Comparison of ENCODE assay signal across 18 cellular contexts in genomic region chr10:18618995-18619394, GRCh38. TPM values are rescaled to one million over a fixed set of nuclear protein-coding genes. Genes with fewer than 3 reads are reported as not detected.
DNase-seq lines count a peak whose midpoint lies in the region; ATAC-seq and TF ChIP-seq lines count a peak whose summit lies in the region.
"Had no signal": no experiment of that assay in that cellular context is flagged by ENCODE, and none has a peak within 500 bp of the region (broad histone marks: within the 10 kb centered on the region; RNA-seq: fewer than 3 reads in every experiment).

No MANE protein-coding gene starts in this region.

- intact Hi-C loops in lower lobe of right lung (cut with DNase I): no loop called here

- H3K27ac ChIP-seq in SK-N-MC (peak overlapping the region; percentile 50; the same call in 1 of the 2 replicates), lower lobe of right lung (no peak overlapping the region), endodermal cell (ENCODE audit: low read depth, low read length) (no peak overlapping the region)
- H3K27ac ChIP-seq: coronary artery, epithelial cell of prostate, pancreas, upper lobe of left lung had no signal

- H3K27ac Mint-ChIP-seq in endodermal cell: no peak overlapping the region
- H3K27ac Mint-ChIP-seq: activated CD8-positive, alpha-beta T cell treated with anti-CD3 and anti-CD28 coated beads, Interleukin-2, amount 10 ng/mL, durations not matched to agents 7 days and 5 days had no signal

- no peaks in the 10 kb centered on the region for H3K27me3 ChIP-seq in lower lobe of right lung (ENCODE audit: low read depth)
- H3K27me3 ChIP-seq in endodermal cell (ENCODE audit: control insufficient read depth, insufficient read depth, low read length, poor library complexity, severe bottlenecking): no peaks in the 10 kb centered on the region
- H3K27me3 ChIP-seq: pancreas, upper lobe of left lung had no signal

- H3K4me3 Mint-ChIP-seq in endodermal cell: no peak overlapping the region
- H3K4me3 Mint-ChIP-seq: activated CD8-positive, alpha-beta T cell treated with anti-CD3 and anti-CD28 coated beads, Interleukin-2, amount 10 ng/mL, durations not matched to agents 7 days and 5 days; CD14-positive monocyte had no signal

- no peak for TF ChIP-seq CTCF in lower lobe of right lung (IDR thresholded peaks at IDR 0.05)
- TF ChIP-seq CTCF in endodermal cell (conservative IDR thresholded peaks at IDR 0.05): no peak

- peaks cover 9% of the 10 kb centered on the region for H3K36me3 Mint-ChIP-seq in endodermal cell (ENCODE audit: low read depth)

- 82 to 94% methylated on average over 3 to 4 of the region's 4 CpGs for WGBS in endodermal cell (ENCODE audit: insufficient coverage in 1 of 2, insufficient read length in 1 of 2), 2 experiments

- peaks cover 24% of the 10 kb centered on the region for H3K4me1 Mint-ChIP-seq in endodermal cell
- H3K4me1 Mint-ChIP-seq: CD14-positive monocyte had no signal

- ATAC-seq in lower lobe of right lung (peak; percentile 68 to 87), GM21515 (IDR thresholded peaks at IDR 0.05; ENCODE audit: unreplicated experiment) (no peak)
- ATAC-seq: activated CD8-positive, alpha-beta T cell treated with anti-CD3 and anti-CD28 coated beads, Interleukin-2, amount 10 ng/mL, durations not matched to agents 7 days and 5 days had no signal

- H3K36me3 ChIP-seq in SK-N-MC (ENCODE audit: insufficient read depth, low read length) (no peaks in the 10 kb centered on the region), lower lobe of right lung (peaks cover 3% of the 10 kb centered on the region), endodermal cell (ENCODE audit: control insufficient read depth, insufficient read depth, low read length) (peaks cover 46% of the 10 kb centered on the region)
- H3K36me3 ChIP-seq: pancreas, upper lobe of left lung had no signal

- no peak overlapping the region for H3K4me3 ChIP-seq in SK-N-MC
- H3K4me3 ChIP-seq in lower lobe of right lung: no peak overlapping the region
- H3K4me3 ChIP-seq in endodermal cell (ENCODE audit: low read length): no peak overlapping the region
- H3K4me3 ChIP-seq: coronary artery, pancreas, upper lobe of left lung had no signal

- DNase-seq in DMS153 (lab: John Stamatoyannopoulos, UW) (peak; percentile 23), DMS153 treated with DMSO at 0.1 percent for 48 hours (lab: John Stamatoyannopoulos, UW; ENCODE audit: unreplicated experiment) (no peak), NCI-H1105 treated with DMSO at 0.1 percent for 48 hours (lab: John Stamatoyannopoulos, UW) (peak; percentile 88), SK-N-MC (ENCODE audit: low read depth, low spot score) (no peak), lower lobe of right lung (no peak), endodermal cell (no peak)
- DNase-seq in activated CD4-positive, alpha-beta T cell treated with anti-CD3 and anti-CD28 coated beads for 4 hours: no peak
- DNase-seq: 8988T; activated CD8-positive, alpha-beta T cell treated with anti-CD3 and anti-CD28 coated beads, Interleukin-2, amount 10 ng/mL, durations not matched to agents 7 days and 5 days; activated effector memory CD4-positive, alpha-beta T cell treated with Interleukin-2 at 50 U/mL for 16 hours; NCI-H526; pancreas; stimulated activated naive CD4-positive, alpha-beta T cell had no signal

- H3K9ac ChIP-seq in SK-N-MC (ENCODE audit: insufficient read length) (no peak overlapping the region), endodermal cell (ENCODE audit: extremely low read depth, low read length, poor library complexity, severe bottlenecking) (no peak overlapping the region)

- H3K9me3 ChIP-seq in SK-N-MC (ENCODE audit: low read depth, low read length) (no peaks in the 10 kb centered on the region), lower lobe of right lung (no peaks in the 10 kb centered on the region), endodermal cell (ENCODE audit: control insufficient read depth, low read length) (no peaks in the 10 kb centered on the region)
- H3K9me3 ChIP-seq: pancreas, upper lobe of left lung had no signal

- H3K9me3 Mint-ChIP-seq in endodermal cell: no peaks in the 10 kb centered on the region

- H3K4me1 ChIP-seq in lower lobe of right lung: no peaks in the 10 kb centered on the region
- peaks cover 3% of the 10 kb centered on the region for H3K4me1 ChIP-seq in endodermal cell (ENCODE audit: control insufficient read depth, insufficient read depth, low read length)
- H3K4me1 ChIP-seq: pancreas had no signal

- H3K27me3 Mint-ChIP-seq in endodermal cell (ENCODE audit: insufficient read depth): no peaks in the 10 kb centered on the region

RNA-seq across cellular contexts. Expression of gene NSUN6, which starts 32.4 kb away (rescaled TPM):
- 13.1 TPM for total RNA-seq in lower lobe of right lung
- 10 to 100 TPM; 10.6 to 15.4 TPM for total RNA-seq in endodermal cell
- polyA plus RNA-seq in endodermal cell (2013, experiment 1 of 2): 18.4 TPM
- polyA plus RNA-seq in endodermal cell (2013, experiment 2 of 2): 15.6 TPM

RNA-seq across cellular contexts. Expression of gene ARL5B, which starts 40.2 kb away (rescaled TPM):
- total RNA-seq in lower lobe of right lung (10.6 TPM), endodermal cell (10 to 100 TPM; 44.8 to 55.4 TPM)
- polyA plus RNA-seq in endodermal cell (2013, experiment 1 of 2): 47.9 TPM
- polyA plus RNA-seq in endodermal cell (2013, experiment 2 of 2): 52.2 TPM

Comparison
In these comparisons a context has a peak if more than half of its experiments do, and no peak if none do; other contexts are left out.
1. DNase-seq: peak in DMS153 (single experiment) and NCI-H1105 treated with DMSO at 0.1 percent for 48 hours (single experiment); none in DMS153 treated with DMSO at 0.1 percent for 48 hours (single experiment), SK-N-MC (single experiment), lower lobe of right lung (single experiment), endodermal cell (single experiment) and activated CD4-positive, alpha-beta T cell treated with anti-CD3 and anti-CD28 coated beads for 4 hours (0 of 2).